In genomic region chr10:614772-615582, GRCh38 we compare ENCODE assay signal across 1 cellular context.
TF ChIP-seq lines count a peak whose summit lies in the region.

No MANE protein-coding gene starts in this region.

TF ChIP-seq in GM23338, 12 proteins besides CTCF, POLR2A, EP300 and RAD21 (continued from another document):
- TF ChIP-seq ZNF462 (CRISPR knock-in tag; IDR thresholded peaks at IDR 0.05) (no peak), JUNB (IDR thresholded peaks at IDR 0.05; ENCODE audit: unreplicated experiment) (no peak), ZNF114 (CRISPR knock-in tag; IDR thresholded peaks at IDR 0.05) (no peak), POLR2AphosphoS5 (IDR thresholded peaks at IDR 0.05; ENCODE audit: low read depth) (no peak), ETS1 (IDR thresholded peaks at IDR 0.05) (no peak), REST (IDR thresholded peaks at IDR 0.05; ENCODE audit: unreplicated experiment) (no peak), CREB1 (CRISPR knock-in tag; IDR thresholded peaks at IDR 0.05; ENCODE audit: low read depth) (no peak)
